ENCODE assay signal across 1 cellular context in the genomic region with DNA sequence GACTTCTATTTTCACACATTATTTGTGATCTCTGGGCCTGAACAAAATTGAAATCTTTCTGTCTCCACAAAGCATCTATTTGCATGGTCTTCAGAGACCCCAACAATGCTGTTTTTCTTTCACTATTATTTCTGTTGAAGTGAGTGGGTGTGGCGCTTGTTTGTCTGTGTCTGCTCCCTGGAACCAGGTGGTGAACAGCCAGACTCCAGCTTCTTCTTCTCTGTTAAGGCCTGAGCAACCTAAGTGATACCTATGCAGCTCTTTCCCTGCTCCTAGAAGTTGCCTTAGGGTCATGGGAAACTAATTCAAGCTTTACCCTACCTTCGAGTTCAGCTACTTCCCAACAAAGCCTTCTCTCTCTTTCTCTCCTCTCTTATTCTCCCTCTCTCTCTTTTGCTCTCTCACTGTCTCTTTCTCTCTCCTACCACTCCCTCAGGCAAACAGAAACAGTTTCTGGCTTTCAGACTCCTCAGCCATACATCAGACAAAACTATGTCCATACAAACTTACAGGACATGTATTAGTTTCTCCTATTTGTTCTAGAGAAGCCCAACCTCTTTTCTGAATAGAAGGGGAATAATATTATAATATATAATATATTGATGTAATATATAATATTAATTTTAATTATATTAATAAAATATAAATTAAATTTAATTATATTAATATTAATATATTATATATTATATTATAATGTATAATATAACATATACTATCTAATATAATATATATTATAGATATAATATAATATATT.
TF ChIP-seq lines count a peak whose summit lies in the region.

No MANE protein-coding gene starts in this region.

TF ChIP-seq in GM23338, 12 proteins besides CTCF, POLR2A, EP300 and RAD21 (continued from another document):
- no peak for TF ChIP-seq ZNF462 (CRISPR knock-in tag; IDR thresholded peaks at IDR 0.05)
- no peak for TF ChIP-seq ZNF331 (CRISPR knock-in tag; IDR thresholded peaks at IDR 0.05; ENCODE audit: low read depth)
- no peak for TF ChIP-seq EZH2phosphoT487 (IDR thresholded peaks at IDR 0.05; ENCODE audit: unreplicated experiment)
- TF ChIP-seq, protein P1, sequence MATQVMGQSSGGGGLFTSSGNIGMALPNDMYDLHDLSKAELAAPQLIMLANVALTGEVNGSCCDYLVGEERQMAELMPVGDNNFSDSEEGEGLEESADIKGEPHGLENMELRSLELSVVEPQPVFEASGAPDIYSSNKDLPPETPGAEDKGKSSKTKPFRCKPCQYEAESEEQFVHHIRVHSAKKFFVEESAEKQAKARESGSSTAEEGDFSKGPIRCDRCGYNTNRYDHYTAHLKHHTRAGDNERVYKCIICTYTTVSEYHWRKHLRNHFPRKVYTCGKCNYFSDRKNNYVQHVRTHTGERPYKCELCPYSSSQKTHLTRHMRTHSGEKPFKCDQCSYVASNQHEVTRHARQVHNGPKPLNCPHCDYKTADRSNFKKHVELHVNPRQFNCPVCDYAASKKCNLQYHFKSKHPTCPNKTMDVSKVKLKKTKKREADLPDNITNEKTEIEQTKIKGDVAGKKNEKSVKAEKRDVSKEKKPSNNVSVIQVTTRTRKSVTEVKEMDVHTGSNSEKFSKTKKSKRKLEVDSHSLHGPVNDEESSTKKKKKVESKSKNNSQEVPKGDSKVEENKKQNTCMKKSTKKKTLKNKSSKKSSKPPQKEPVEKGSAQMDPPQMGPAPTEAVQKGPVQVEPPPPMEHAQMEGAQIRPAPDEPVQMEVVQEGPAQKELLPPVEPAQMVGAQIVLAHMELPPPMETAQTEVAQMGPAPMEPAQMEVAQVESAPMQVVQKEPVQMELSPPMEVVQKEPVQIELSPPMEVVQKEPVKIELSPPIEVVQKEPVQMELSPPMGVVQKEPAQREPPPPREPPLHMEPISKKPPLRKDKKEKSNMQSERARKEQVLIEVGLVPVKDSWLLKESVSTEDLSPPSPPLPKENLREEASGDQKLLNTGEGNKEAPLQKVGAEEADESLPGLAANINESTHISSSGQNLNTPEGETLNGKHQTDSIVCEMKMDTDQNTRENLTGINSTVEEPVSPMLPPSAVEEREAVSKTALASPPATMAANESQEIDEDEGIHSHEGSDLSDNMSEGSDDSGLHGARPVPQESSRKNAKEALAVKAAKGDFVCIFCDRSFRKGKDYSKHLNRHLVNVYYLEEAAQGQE (IDR thresholded peaks at IDR 0.05; ENCODE audit: unreplicated experiment) = no peak
- no peak for TF ChIP-seq NANOG (IDR thresholded peaks at IDR 0.05; ENCODE audit: borderline replicate concordance)
- TF ChIP-seq CREB1 (CRISPR knock-in tag; IDR thresholded peaks at IDR 0.05; ENCODE audit: low read depth) = no peak
- TF ChIP-seq JUNB (IDR thresholded peaks at IDR 0.05; ENCODE audit: unreplicated experiment) = no peak
- no peak for TF ChIP-seq POLR2AphosphoS5 (IDR thresholded peaks at IDR 0.05; ENCODE audit: low read depth)
- TF ChIP-seq STAT1 (IDR thresholded peaks at IDR 0.05; ENCODE audit: unreplicated experiment) = no peak
- no peak for TF ChIP-seq EZH2 (IDR thresholded peaks at IDR 0.05; ENCODE audit: low read depth, unreplicated experiment)
- TF ChIP-seq ZNF114 (CRISPR knock-in tag; IDR thresholded peaks at IDR 0.05) = no peak
